ENCODE assay signal across 10 cellular contexts in genomic region chr15:73244333-73244732, GRCh38.
DNase-seq lines count a peak whose midpoint lies in the region; ATAC-seq, FAIRE-seq and TF ChIP-seq lines count a peak whose summit lies in the region.
"Had no signal": no experiment of that assay in that cellular context is flagged by ENCODE, and none has a peak within 500 bp of the region (broad histone marks: within the 10 kb centered on the region; RNA-seq: fewer than 3 reads in every experiment).

No MANE protein-coding gene starts in this region.

- H3K4me3 ChIP-seq in RWPE2 (ENCODE audit: severe bottlenecking) (no peak overlapping the region), lower lobe of right lung (no peak overlapping the region)

- no peaks in the 10 kb centered on the region for H3K4me1 Mint-ChIP-seq in CD4-positive, alpha-beta T cell (ENCODE audit: low read depth)
- H3K4me1 Mint-ChIP-seq in nephron progenitor cell: no peaks in the 10 kb centered on the region

- POLR2A ChIA-PET in CD4-positive, alpha-beta T cell (lab: Charles Lee): no interaction called here

- H3K9me3 Mint-ChIP-seq in CD4-positive, alpha-beta T cell: no peaks in the 10 kb centered on the region
- H3K9me3 Mint-ChIP-seq in nephron progenitor cell: no peaks in the 10 kb centered on the region
- H3K9me3 Mint-ChIP-seq: activated T-cell treated with anti-CD3 and anti-CD28 coated beads, Interleukin-2, amount 50 U/mL, for 4 hours had no signal

- H3K27me3 Mint-ChIP-seq in CD4-positive, alpha-beta T cell: no peaks in the 10 kb centered on the region
- H3K27me3 Mint-ChIP-seq in nephron progenitor cell (ENCODE audit: low read depth, poor library complexity): no peaks in the 10 kb centered on the region

- CTCF ChIA-PET in CD4-positive, alpha-beta T cell (lab: Charles Lee): interaction anchor here (1.1 to 2.7 kb wide), 2 partner anchors 21 to 522 kb away, joined by 4 to 7 read pairs; no protein-coding TSS in a partner anchor

- H3K36me3 Mint-ChIP-seq in CD4-positive, alpha-beta T cell (ENCODE audit: low read depth): peaks cover 4% of the 10 kb centered on the region
- H3K36me3 Mint-ChIP-seq in nephron progenitor cell (ENCODE audit: low read depth): peaks cover 34% of the 10 kb centered on the region

- H3K27ac ChIP-seq in CD4-positive, alpha-beta T cell (ENCODE audit: low read depth, low read length): no peak overlapping the region
- H3K27ac ChIP-seq in RWPE2 (ENCODE audit: poor library complexity, severe bottlenecking): no peak overlapping the region
- H3K27ac ChIP-seq in lower lobe of right lung: no peak overlapping the region

- no peak overlapping the region for H3K4me3 Mint-ChIP-seq in CD4-positive, alpha-beta T cell
- no peak overlapping the region for H3K4me3 Mint-ChIP-seq in nephron progenitor cell
- H3K4me3 Mint-ChIP-seq: activated T-cell treated with anti-CD3 and anti-CD28 coated beads, Interleukin-2, amount 50 U/mL, for 4 hours had no signal

- intact Hi-C loops in CD4-positive, alpha-beta T cell (cut with DNase I, micrococcal nuclease): loop anchor here in 1 of 2 experiments (5.0 kb wide), 1 partner anchor 522 kb away; no protein-coding TSS in a partner anchor
- intact Hi-C loops in lower lobe of right lung (cut with DNase I): no loop called here

- no peaks in the 10 kb centered on the region for H3K27me3 ChIP-seq in CD4-positive, alpha-beta T cell (ENCODE audit: control insufficient read depth, insufficient read depth, low read length)
- H3K27me3 ChIP-seq in RWPE2 (ENCODE audit: insufficient read depth, poor library complexity, severe bottlenecking): no peaks in the 10 kb centered on the region
- H3K27me3 ChIP-seq in lower lobe of right lung (ENCODE audit: low read depth): no peaks in the 10 kb centered on the region

- ATAC-seq in CD4-positive, alpha-beta T cell (ENCODE audit: poor library complexity): peak; percentile 43
- ATAC-seq in RWPE2 (ENCODE audit: low read depth) (no peak), lower lobe of right lung (no peak), GM18520 (IDR thresholded peaks at IDR 0.05; ENCODE audit: unreplicated experiment) (no peak)
- ATAC-seq: activated T-cell treated with anti-CD3 and anti-CD28 coated beads, Interleukin-2, amount 50 U/mL, for 4 hours had no signal

- no peak for DNase-seq in CD4-positive, alpha-beta T cell
- DNase-seq in GM13977 (ENCODE audit: low spot score) (peak; percentile 18), RWPE2 (ENCODE audit: low spot score) (no peak), lower lobe of right lung (no peak), nephron progenitor cell (no peak), AG20443 (ENCODE audit: low spot score) (no peak)
- DNase-seq: activated T-cell treated with anti-CD3 and anti-CD28 coated beads, Interleukin-2, amount 50 U/mL, for 4 hours; NCI-H1694 treated with DMSO at 0.1 percent for 48 hours had no signal

- H3K36me3 ChIP-seq in RWPE2 (ENCODE audit: low read depth) (no peaks in the 10 kb centered on the region), lower lobe of right lung (peaks cover 20% of the 10 kb centered on the region)

- TF ChIP-seq CTCF in CD4-positive, alpha-beta T cell (IDR thresholded peaks at IDR 0.05): peak; percentile 24
- TF ChIP-seq CTCF in GM13977 (IDR thresholded peaks at IDR 0.05; ENCODE audit: extremely low read depth, insufficient read depth, missing control alignments): peak; percentile 58
- peak; percentile 51 for TF ChIP-seq CTCF in RWPE2 (IDR thresholded peaks at IDR 0.05; ENCODE audit: poor library complexity, severe bottlenecking)
- TF ChIP-seq CTCF in lower lobe of right lung (IDR thresholded peaks at IDR 0.05): no peak
- TF ChIP-seq CTCF in nephron progenitor cell (IDR thresholded peaks at IDR 0.05): no peak

- H3K27ac Mint-ChIP-seq in CD4-positive, alpha-beta T cell: no peak overlapping the region
- H3K27ac Mint-ChIP-seq in nephron progenitor cell: no peak overlapping the region

- H3K9me3 ChIP-seq in CD4-positive, alpha-beta T cell (ENCODE audit: control insufficient read depth, low read length): no peaks in the 10 kb centered on the region
- no peaks in the 10 kb centered on the region for H3K9me3 ChIP-seq in RWPE2 (ENCODE audit: severe bottlenecking)
- H3K9me3 ChIP-seq in lower lobe of right lung: no peaks in the 10 kb centered on the region

- peak; percentile 13 for FAIRE-seq in islet of Langerhans (lab: Jason Lieb, UNC)

- in situ Hi-C loops in GM13977 (cut with MboI; ENCODE audit: low pct_unique_long_range_greater_than_20kb, low sequenced_read_pairs, unreplicated experiment): loop anchor here (25.0 kb wide), 1 partner anchor 532 kb away; no protein-coding TSS in a partner anchor

- H3K4me1 ChIP-seq in RWPE2 (ENCODE audit: insufficient read depth, poor library complexity, severe bottlenecking) (no peaks in the 10 kb centered on the region), lower lobe of right lung (no peaks in the 10 kb centered on the region)

Comparison
In these comparisons a context has a peak if more than half of its experiments do, and no peak if none do; other contexts are left out.
1. CTCF ChIP-seq: peak in CD4-positive, alpha-beta T cell (single experiment), GM13977 (single experiment) and RWPE2 (single experiment); none in lower lobe of right lung (single experiment) and nephron progenitor cell (single experiment).